9 cellular contexts compared by ENCODE assay signal in the genomic region with DNA sequence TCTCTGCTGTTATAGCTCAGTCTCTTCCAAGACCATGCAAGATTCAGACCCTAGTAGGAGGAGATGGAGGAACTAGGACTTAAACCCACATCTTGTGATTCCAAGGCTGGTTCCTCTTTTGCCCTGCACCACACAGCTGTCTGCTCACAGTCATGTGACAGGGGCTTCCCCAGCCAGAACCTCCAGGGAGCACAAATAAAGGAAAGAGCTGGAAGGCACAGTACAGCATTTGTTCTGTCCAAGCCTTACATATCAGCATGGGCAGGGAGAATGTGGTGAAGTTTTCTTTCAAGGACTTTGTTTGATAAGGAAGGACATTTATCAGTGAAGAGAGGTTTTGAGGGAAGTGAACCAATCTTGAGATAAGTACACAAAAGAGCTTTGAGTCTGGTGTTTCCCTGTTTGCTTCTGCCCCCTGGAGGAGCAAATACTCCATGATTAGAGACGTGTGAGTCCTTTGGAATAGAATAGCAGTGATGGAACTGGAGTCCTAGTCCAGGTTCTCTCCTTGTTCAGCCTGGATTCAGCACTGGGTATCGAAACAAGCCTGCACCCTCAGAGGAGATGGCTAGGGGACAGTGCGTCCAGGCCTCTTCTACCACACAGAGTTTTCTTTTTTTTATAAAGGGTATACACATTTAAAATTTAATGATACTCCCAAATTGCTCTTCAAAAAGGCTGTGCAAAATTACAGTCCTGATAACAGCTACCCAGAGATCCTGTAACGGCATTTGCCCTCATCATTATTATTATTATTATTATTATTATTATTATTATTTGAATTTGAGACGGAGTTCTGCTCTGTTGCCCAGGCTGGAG. TPM values are rescaled to one million over a fixed set of nuclear protein-coding genes. Genes with fewer than 3 reads are reported as not detected.
A peak's percentile ranks its signal among the peaks of the same experiment; 100 is the strongest.
DNase-seq lines count a peak whose midpoint lies in the region; ATAC-seq, FAIRE-seq and TF ChIP-seq lines count a peak whose summit lies in the region.
"Had no signal": no experiment of that assay in that cellular context is flagged by ENCODE, and none has a peak within 500 bp of the region (broad histone marks: within the 10 kb centered on the region; RNA-seq: fewer than 3 reads in every experiment).

No MANE protein-coding gene starts in this region.

- peak overlapping the region in 2 of 10 experiments; percentile 16 to 26; a peak in 2 of 20 replicates for H3K4me3 ChIP-seq in BLaER1 treated with 17β-estradiol and CSF1 and Interleukin-3, amounts not matched to agents 10 nM and 100 nM
- no peak overlapping the region for H3K4me3 ChIP-seq in lower leg skin (ENCODE audit: low read depth, poor library complexity, severe bottlenecking)
- no peak overlapping the region for H3K4me3 ChIP-seq in stomach smooth muscle (ENCODE audit: low read length in 2 of 2)

- DNase-seq in NCI-H2081 (lab: John Stamatoyannopoulos, UW): peak; percentile 62
- DNase-seq in dermis microvascular lymphatic vessel endothelial cell (ENCODE audit: low read depth in 2 of 2): peak; percentile 71 to 83
- peak; percentile 64 to 72 for DNase-seq in lower leg skin (ENCODE audit: low spot score in 2 of 2)

- peak overlapping the region; percentile 1 to 76 (median 70); a peak in 18 of 22 replicates for H3K9ac ChIP-seq in BLaER1 treated with 17β-estradiol and CSF1 and Interleukin-3, amounts not matched to agents 10 nM and 100 nM
- no peak overlapping the region for H3K9ac ChIP-seq in stomach smooth muscle (ENCODE audit: low read length in 2 of 2)

- ATAC-seq in GM18511 (IDR thresholded peaks at IDR 0.05; ENCODE audit: unreplicated experiment) (peak; percentile 98), HG02973 (IDR thresholded peaks at IDR 0.05; ENCODE audit: unreplicated experiment) (peak; percentile 93)

- 62 to 64% methylated on average over 5 of the region's 5 CpGs for WGBS in lower leg skin, 2 donors

- H3K4me2 ChIP-seq in BLaER1 treated with 17β-estradiol and CSF1 and Interleukin-3, amounts not matched to agents 10 nM and 100 nM: peak overlapping the region; percentile 56 to 92 (median 78)

- no peaks in the 10 kb centered on the region for H3K27me3 ChIP-seq in BLaER1 treated with 17β-estradiol and CSF1 and Interleukin-3, amounts not matched to agents 10 nM and 100 nM
- no peaks in the 10 kb centered on the region for H3K27me3 ChIP-seq in stomach smooth muscle (ENCODE audit: control insufficient read depth in 1 of 2, insufficient read depth in 2 of 2, low read length in 2 of 2)

- peaks cover 44 to 80% (median 70%) of the 10 kb centered on the region in 11 experiments for H3K36me3 ChIP-seq in BLaER1 treated with 17β-estradiol and CSF1 and Interleukin-3, amounts not matched to agents 10 nM and 100 nM
- H3K36me3 ChIP-seq in stomach smooth muscle (ENCODE audit: control insufficient read depth in 2 of 2, insufficient read depth in 2 of 2, low read length in 2 of 2): peaks cover 43 to 47% of the 10 kb centered on the region in 2 donors

- intact Hi-C loops in lower leg skin (cut with DNase I; ENCODE audit: low total_unique reads): no loop called here

- no peak for TF ChIP-seq CTCF in lower leg skin (IDR thresholded peaks at IDR 0.05)

- peaks cover 19 to 73% (median 26%) of the 10 kb centered on the region in 10 experiments for H3K4me1 ChIP-seq in BLaER1 treated with 17β-estradiol and CSF1 and Interleukin-3, amounts not matched to agents 10 nM and 100 nM
- peaks cover 6% of the 10 kb centered on the region for H3K4me1 ChIP-seq in stomach smooth muscle (ENCODE audit: control insufficient read depth, insufficient read depth, low read length)

- peak; percentile 47 for FAIRE-seq in TTC549 (lab: Jason Lieb, UNC)
- FAIRE-seq: endometrium had no signal

- TF ChIP-seq POLR2A in lower leg skin (IDR thresholded peaks at IDR 0.05): no peak

- no peaks in the 10 kb centered on the region for H3K9me3 ChIP-seq in BLaER1 treated with 17β-estradiol and CSF1 and Interleukin-3, amounts not matched to agents 10 nM and 100 nM (replicated peaks in 1 of 11)
- H3K9me3 ChIP-seq in stomach smooth muscle (ENCODE audit: control insufficient read depth in 2 of 2, low read length in 2 of 2): no peaks in the 10 kb centered on the region

- H3K27ac ChIP-seq in BLaER1 treated with 17β-estradiol and CSF1 and Interleukin-3, amounts not matched to agents 10 nM and 100 nM: peak overlapping the region; percentile 37 to 88 (median 83); a peak in 20 of 22 replicates
- peak overlapping the region; percentile 20 for H3K27ac ChIP-seq in stomach smooth muscle (ENCODE audit: low read length)

- peaks cover 0 to 6% (median 0%) of the 10 kb centered on the region in 11 experiments; a peak in 2 of 22 replicates for H4K20me1 ChIP-seq in BLaER1 treated with 17β-estradiol and CSF1 and Interleukin-3, amounts not matched to agents 10 nM and 100 nM

RNA-seq across cellular contexts. Expression of gene CASP10, which starts 24.6 kb away (rescaled TPM):
- total RNA-seq in dermis microvascular lymphatic vessel endothelial cell (40.7 and 46.2 TPM in 2 replicates), lower leg skin (1 to 10 TPM; 4.0 to 6.3 (median 4.2) TPM)

RNA-seq across cellular contexts. Expression of gene CFLAR, which starts 42.4 kb away (rescaled TPM):
- total RNA-seq in dermis microvascular lymphatic vessel endothelial cell: 86.8 and 95.6 TPM in 2 replicates
- total RNA-seq in lower leg skin: 100 to 1,000 TPM; 136 to 163 (median 147) TPM

Comparison
In these comparisons a context has a peak if more than half of its experiments do, and no peak if none do; other contexts are left out.
1. H3K9ac ChIP-seq: peak in BLaER1 treated with 17β-estradiol and CSF1 and Interleukin-3, amounts not matched to agents 10 nM and 100 nM (11 of 11); none in stomach smooth muscle (0 of 2).
2. Peak in every context shown above with its lines, with median percentiles within 50 percentile points of each other: DNase-seq.